Comparison of ENCODE assay signal across 1 cellular context in genomic region chr6:34392497-34393190, GRCh38.
A peak's percentile ranks its signal among the peaks of the same experiment; 100 is the strongest.
TF ChIP-seq lines count a peak whose summit lies in the region.

Gene NUDT3 (minus strand): TSS chr6:34392669. CDS start chr6:34392362, 307 bp downstream.

TF ChIP-seq in K562, 482 proteins besides CTCF, POLR2A, EP300 and RAD21 (continued from another document and continues in another):
- TF ChIP-seq ZNF639 (CRISPR knock-in tag; conservative IDR thresholded peaks at IDR 0.05 in 1 of 2, IDR thresholded peaks at IDR 0.05 in 1 of 2) (peak in 1 of 2 experiments; percentile 85; a peak in 1 of 4 replicates), HNRNPH1 (optimal IDR thresholded peaks at IDR 0.05; ENCODE audit: low read depth, low read length) (peak; percentile 99), DACH1 (IDR thresholded peaks at IDR 0.05; ENCODE audit: partially characterized antibody) (no peak), HIVEP1 (CRISPR knock-in tag; IDR thresholded peaks at IDR 0.05) (no peak), ARHGAP35 (IDR thresholded peaks at IDR 0.05; ENCODE audit: partially characterized antibody) (peak; percentile 97), ZNF766 (CRISPR knock-in tag; conservative IDR thresholded peaks at IDR 0.05) (peak; percentile 31; the same call in 1 of the 2 replicates), PTTG1 (tag; IDR thresholded peaks at IDR 0.05; ENCODE audit: low read depth) (no peak), ATF1 (CRISPR knock-in tag; IDR thresholded peaks at IDR 0.05) (no peak), ATF1 (tag; IDR thresholded peaks at IDR 0.05) (peak; percentile 84), KAT7 (CRISPR knock-in tag; IDR thresholded peaks at IDR 0.05; ENCODE audit: borderline replicate concordance) (no peak; the same call in 1 of the 2 replicates), ZNF384 (IDR thresholded peaks at IDR 0.05; ENCODE audit: low read depth, low read length) (0 out of 2 replicates have a peak, but pooled peaks have one; percentile 22), VEZF1 (CRISPR knock-in tag; IDR thresholded peaks at IDR 0.05) (peak; percentile 90), CHD1 (IDR thresholded peaks at IDR 0.05; ENCODE audit: low read length) (no peak), TFAP4 (CRISPR knock-in tag; IDR thresholded peaks at IDR 0.05; ENCODE audit: borderline replicate concordance) (peak; percentile 91), NEUROD1 (IDR thresholded peaks at IDR 0.05; ENCODE audit: borderline replicate concordance, low read depth, low read length, partially characterized antibody) (peak; percentile 69), FUS (optimal IDR thresholded peaks at IDR 0.05; ENCODE audit: low read depth, low read length) (no peak), RCOR1 (IDR thresholded peaks at IDR 0.05; ENCODE audit: borderline replicate concordance in 1 of 2, low read depth in 2 of 2, low read length in 2 of 2) (peak; percentile 81 to 95), HDAC3 (IDR thresholded peaks at IDR 0.05; ENCODE audit: borderline replicate concordance, partially characterized antibody) (peak; percentile 100), ZHX1 (conservative IDR thresholded peaks at IDR 0.05; ENCODE audit: low read length) (0 out of 2 replicates have a peak, but pooled peaks have one; percentile 32), KHSRP (IDR thresholded peaks at IDR 0.05) (no peak), ATF7 (IDR thresholded peaks at IDR 0.05) (peak; percentile 83), ZC3H4 (CRISPR knock-in tag; IDR thresholded peaks at IDR 0.05; ENCODE audit: borderline replicate concordance) (no peak), TRIM24 (IDR thresholded peaks at IDR 0.05) (peak in 1 of 2 experiments; percentile 68; a peak in 1 of 4 replicates), CBX3 (IDR thresholded peaks at IDR 0.05; ENCODE audit: borderline replicate concordance in 1 of 2, low read length in 2 of 2) (peak in 1 of 2 experiments; percentile 92; a peak in 2 of 3 replicates), NRF1 (conservative IDR thresholded peaks at IDR 0.05 in 1 of 2, IDR thresholded peaks at IDR 0.05 in 1 of 2) (peak; percentile 87 to 90), SMARCA5 (IDR thresholded peaks at IDR 0.05) (peak; percentile 56; the same call in 1 of the 2 replicates), KLF1 (tag; IDR thresholded peaks at IDR 0.05) (peak; percentile 78; the same call in 1 of the 2 replicates), CREM (IDR thresholded peaks at IDR 0.05; ENCODE audit: low read depth) (no peak; the same call in none of the 2 replicates), NCOA2 (IDR thresholded peaks at IDR 0.05; ENCODE audit: partially characterized antibody in 2 of 2) (no peak), GABPB1 (CRISPR knock-in tag; IDR thresholded peaks at IDR 0.05) (peak; percentile 80), ZNF41 (CRISPR knock-in tag; conservative IDR thresholded peaks at IDR 0.05) (no peak), MAFG (tag; conservative IDR thresholded peaks at IDR 0.05) (no peak), ZNF444 (CRISPR knock-in tag; IDR thresholded peaks at IDR 0.05) (no peak), ESRRB (CRISPR knock-in tag; IDR thresholded peaks at IDR 0.05; ENCODE audit: borderline replicate concordance) (no peak), FOXA1 (IDR thresholded peaks at IDR 0.05; ENCODE audit: borderline replicate concordance) (no peak)
- TF ChIP-seq, protein P1, sequence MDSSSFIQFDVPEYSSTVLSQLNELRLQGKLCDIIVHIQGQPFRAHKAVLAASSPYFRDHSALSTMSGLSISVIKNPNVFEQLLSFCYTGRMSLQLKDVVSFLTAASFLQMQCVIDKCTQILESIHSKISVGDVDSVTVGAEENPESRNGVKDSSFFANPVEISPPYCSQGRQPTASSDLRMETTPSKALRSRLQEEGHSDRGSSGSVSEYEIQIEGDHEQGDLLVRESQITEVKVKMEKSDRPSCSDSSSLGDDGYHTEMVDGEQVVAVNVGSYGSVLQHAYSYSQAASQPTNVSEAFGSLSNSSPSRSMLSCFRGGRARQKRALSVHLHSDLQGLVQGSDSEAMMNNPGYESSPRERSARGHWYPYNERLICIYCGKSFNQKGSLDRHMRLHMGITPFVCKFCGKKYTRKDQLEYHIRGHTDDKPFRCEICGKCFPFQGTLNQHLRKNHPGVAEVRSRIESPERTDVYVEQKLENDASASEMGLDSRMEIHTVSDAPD (CRISPR knock-in tag; IDR thresholded peaks at IDR 0.05) = no peak
- TF ChIP-seq, protein P2, sequence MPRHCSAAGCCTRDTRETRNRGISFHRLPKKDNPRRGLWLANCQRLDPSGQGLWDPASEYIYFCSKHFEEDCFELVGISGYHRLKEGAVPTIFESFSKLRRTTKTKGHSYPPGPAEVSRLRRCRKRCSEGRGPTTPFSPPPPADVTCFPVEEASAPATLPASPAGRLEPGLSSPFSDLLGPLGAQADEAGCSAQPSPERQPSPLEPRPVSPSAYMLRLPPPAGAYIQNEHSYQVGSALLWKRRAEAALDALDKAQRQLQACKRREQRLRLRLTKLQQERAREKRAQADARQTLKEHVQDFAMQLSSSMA (CRISPR knock-in tag; IDR thresholded peaks at IDR 0.05) = no peak
- TF ChIP-seq, protein P3, sequence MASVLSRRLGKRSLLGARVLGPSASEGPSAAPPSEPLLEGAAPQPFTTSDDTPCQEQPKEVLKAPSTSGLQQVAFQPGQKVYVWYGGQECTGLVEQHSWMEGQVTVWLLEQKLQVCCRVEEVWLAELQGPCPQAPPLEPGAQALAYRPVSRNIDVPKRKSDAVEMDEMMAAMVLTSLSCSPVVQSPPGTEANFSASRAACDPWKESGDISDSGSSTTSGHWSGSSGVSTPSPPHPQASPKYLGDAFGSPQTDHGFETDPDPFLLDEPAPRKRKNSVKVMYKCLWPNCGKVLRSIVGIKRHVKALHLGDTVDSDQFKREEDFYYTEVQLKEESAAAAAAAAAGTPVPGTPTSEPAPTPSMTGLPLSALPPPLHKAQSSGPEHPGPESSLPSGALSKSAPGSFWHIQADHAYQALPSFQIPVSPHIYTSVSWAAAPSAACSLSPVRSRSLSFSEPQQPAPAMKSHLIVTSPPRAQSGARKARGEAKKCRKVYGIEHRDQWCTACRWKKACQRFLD (CRISPR knock-in tag; IDR thresholded peaks at IDR 0.05) = peak; percentile 57; the same call in 1 of the 2 replicates
- TF ChIP-seq, protein P4, sequence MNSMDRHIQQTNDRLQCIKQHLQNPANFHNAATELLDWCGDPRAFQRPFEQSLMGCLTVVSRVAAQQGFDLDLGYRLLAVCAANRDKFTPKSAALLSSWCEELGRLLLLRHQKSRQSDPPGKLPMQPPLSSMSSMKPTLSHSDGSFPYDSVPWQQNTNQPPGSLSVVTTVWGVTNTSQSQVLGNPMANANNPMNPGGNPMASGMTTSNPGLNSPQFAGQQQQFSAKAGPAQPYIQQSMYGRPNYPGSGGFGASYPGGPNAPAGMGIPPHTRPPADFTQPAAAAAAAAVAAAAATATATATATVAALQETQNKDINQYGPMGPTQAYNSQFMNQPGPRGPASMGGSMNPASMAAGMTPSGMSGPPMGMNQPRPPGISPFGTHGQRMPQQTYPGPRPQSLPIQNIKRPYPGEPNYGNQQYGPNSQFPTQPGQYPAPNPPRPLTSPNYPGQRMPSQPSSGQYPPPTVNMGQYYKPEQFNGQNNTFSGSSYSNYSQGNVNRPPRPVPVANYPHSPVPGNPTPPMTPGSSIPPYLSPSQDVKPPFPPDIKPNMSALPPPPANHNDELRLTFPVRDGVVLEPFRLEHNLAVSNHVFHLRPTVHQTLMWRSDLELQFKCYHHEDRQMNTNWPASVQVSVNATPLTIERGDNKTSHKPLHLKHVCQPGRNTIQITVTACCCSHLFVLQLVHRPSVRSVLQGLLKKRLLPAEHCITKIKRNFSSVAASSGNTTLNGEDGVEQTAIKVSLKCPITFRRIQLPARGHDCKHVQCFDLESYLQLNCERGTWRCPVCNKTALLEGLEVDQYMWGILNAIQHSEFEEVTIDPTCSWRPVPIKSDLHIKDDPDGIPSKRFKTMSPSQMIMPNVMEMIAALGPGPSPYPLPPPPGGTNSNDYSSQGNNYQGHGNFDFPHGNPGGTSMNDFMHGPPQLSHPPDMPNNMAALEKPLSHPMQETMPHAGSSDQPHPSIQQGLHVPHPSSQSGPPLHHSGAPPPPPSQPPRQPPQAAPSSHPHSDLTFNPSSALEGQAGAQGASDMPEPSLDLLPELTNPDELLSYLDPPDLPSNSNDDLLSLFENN (IDR thresholded peaks at IDR 0.05; ENCODE audit: low read depth in 2 of 2, low read length in 2 of 2) = peak in 1 of 2 experiments; percentile 46; a peak in 1 of 4 replicates
- TF ChIP-seq, protein P5, sequence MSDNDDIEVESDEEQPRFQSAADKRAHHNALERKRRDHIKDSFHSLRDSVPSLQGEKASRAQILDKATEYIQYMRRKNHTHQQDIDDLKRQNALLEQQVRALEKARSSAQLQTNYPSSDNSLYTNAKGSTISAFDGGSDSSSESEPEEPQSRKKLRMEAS (CRISPR knock-in tag; IDR thresholded peaks at IDR 0.05) = peak; percentile 36
- TF ChIP-seq, protein P6, sequence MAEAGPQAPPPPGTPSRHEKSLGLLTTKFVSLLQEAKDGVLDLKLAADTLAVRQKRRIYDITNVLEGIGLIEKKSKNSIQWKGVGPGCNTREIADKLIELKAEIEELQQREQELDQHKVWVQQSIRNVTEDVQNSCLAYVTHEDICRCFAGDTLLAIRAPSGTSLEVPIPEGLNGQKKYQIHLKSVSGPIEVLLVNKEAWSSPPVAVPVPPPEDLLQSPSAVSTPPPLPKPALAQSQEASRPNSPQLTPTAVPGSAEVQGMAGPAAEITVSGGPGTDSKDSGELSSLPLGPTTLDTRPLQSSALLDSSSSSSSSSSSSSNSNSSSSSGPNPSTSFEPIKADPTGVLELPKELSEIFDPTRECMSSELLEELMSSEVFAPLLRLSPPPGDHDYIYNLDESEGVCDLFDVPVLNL (CRISPR knock-in tag; IDR thresholded peaks at IDR 0.05; ENCODE audit: low read depth) = peak; percentile 21; the same call in 1 of the 2 replicates
- TF ChIP-seq, protein P7, sequence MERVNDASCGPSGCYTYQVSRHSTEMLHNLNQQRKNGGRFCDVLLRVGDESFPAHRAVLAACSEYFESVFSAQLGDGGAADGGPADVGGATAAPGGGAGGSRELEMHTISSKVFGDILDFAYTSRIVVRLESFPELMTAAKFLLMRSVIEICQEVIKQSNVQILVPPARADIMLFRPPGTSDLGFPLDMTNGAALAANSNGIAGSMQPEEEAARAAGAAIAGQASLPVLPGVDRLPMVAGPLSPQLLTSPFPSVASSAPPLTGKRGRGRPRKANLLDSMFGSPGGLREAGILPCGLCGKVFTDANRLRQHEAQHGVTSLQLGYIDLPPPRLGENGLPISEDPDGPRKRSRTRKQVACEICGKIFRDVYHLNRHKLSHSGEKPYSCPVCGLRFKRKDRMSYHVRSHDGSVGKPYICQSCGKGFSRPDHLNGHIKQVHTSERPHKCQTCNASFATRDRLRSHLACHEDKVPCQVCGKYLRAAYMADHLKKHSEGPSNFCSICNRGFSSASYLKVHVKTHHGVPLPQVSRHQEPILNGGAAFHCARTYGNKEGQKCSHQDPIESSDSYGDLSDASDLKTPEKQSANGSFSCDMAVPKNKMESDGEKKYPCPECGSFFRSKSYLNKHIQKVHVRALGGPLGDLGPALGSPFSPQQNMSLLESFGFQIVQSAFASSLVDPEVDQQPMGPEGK (CRISPR knock-in tag; IDR thresholded peaks at IDR 0.05; ENCODE audit: borderline replicate concordance) = no peak
